Comparison of ENCODE assay signal across 2 cellular contexts in genomic region chr2:127683766-127684165, GRCh38.
TF ChIP-seq lines count a peak whose summit lies in the region.

No MANE protein-coding gene starts in this region.

TF ChIP-seq in K562, 482 proteins besides CTCF, POLR2A, EP300 and RAD21:
- no peak for TF ChIP-seq DLX4 (CRISPR knock-in tag; IDR thresholded peaks at IDR 0.05)
TF ChIP-seq in K562: peak in this region for 0.

TF ChIP-seq in HepG2, 621 proteins besides CTCF, POLR2A, EP300 and RAD21:
- TF ChIP-seq ZNF687 (CRISPR knock-in tag; IDR thresholded peaks at IDR 0.05) (0 out of 2 replicates have a peak, but pooled peaks have one; percentile 23), ZSCAN22 (CRISPR knock-in tag; IDR thresholded peaks at IDR 0.05) (no peak)
